In the genomic region with DNA sequence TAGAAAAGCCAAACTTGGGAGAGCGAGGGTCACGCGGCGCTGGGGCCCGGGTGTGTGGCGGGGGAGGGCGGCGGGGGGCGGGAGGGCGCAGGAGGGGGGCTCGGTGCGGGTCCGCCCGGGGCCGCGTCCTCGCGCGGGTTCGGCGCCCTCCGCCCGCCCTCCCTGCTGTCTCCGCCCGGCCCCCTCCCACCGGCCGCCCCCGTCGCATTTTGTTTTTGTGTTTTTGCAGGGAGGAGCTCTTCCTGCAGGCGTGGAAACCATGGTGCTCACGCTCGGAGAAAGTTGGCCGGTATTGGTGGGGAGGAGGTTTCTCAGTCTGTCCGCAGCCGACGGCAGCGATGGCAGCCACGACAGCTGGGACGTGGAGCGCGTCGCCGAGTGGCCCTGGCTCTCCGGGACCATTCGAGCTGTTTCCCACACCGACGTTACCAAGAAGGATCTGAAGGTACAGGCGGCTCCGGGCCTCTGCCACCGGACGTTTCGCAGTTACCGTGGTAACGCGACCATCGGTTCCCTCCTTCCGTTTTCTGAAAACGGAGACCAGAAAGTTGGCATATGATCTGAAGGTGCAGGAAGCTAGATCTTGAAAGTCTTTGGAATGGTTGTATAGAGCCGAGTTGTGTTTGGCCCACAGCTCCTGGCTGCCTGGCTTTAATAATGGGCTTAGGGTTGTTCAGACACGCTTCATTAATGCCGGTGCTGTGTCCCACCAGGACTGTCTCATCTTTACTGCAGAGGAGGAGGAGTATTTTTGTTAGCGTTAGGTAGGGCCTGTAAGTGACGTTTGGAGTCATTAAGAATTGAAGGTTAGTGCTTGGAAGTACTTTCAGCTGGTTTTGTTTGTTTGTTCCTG, we compare ENCODE assay signal across 8 cellular contexts. TPM values are rescaled to one million over a fixed set of nuclear protein-coding genes. Genes with fewer than 3 reads are reported as not detected.
DNase-seq lines count a peak whose midpoint lies in the region; ATAC-seq and TF ChIP-seq lines count a peak whose summit lies in the region.

No MANE protein-coding gene starts in this region.

- no peak for TF ChIP-seq RAD21 in liver (IDR thresholded peaks at IDR 0.05)

- H2BK12ac ChIP-seq in H9 (ENCODE audit: insufficient read length, low read depth, low read length): no peak overlapping the region

- no peak overlapping the region for H3T11ph ChIP-seq in H9 (ENCODE audit: low read length)

- H3K27ac ChIP-seq in H9 (ENCODE audit: insufficient read length, low read depth, low read length) (no peak overlapping the region), liver (ENCODE audit: low read depth in 1 of 2, low read length in 2 of 2) (peak overlapping the region; percentile 76 to 98)

- peaks cover 20% of the 10 kb centered on the region in 2 experiments for H3K4me1 Mint-ChIP-seq in H9

- H3K56ac ChIP-seq in H9 (ENCODE audit: insufficient read length, low read depth, low read length): no peak overlapping the region

- peaks cover 6% of the 10 kb centered on the region for H3K79me1 ChIP-seq in H9 (ENCODE audit: insufficient read depth, low read depth, low read length, poor library complexity, severe bottlenecking)

- H3K4me2 ChIP-seq in H9 (ENCODE audit: insufficient read depth, insufficient read length, low read length): peak overlapping the region; percentile 86

- peak overlapping the region; percentile 91 to 96 (median 92) for H3K4me3 ChIP-seq in liver (ENCODE audit: low read depth in 1 of 3, low read length in 3 of 3)

- H3K36me3 ChIP-seq in liver (ENCODE audit: control insufficient read depth in 4 of 4, insufficient read depth in 3 of 4, low read depth in 1 of 4, low read length in 3 of 4): peaks cover 0 to 3% (median under 1%) of the 10 kb centered on the region in 4 donors

- no peak overlapping the region for H4K91ac ChIP-seq in H9 (ENCODE audit: insufficient read length, low read depth, low read length)

- H3K27ac Mint-ChIP-seq in H9: peak overlapping the region; percentile 69 to 93 (median 90); a peak in 6 of 7 replicates

- peaks cover 2% of the 10 kb centered on the region for H4K20me1 ChIP-seq in H9 (ENCODE audit: control insufficient read depth, insufficient read depth, insufficient read length)

- WGBS in H9 (ENCODE audit: extremely low coverage, insufficient read length, low lambda C conversion rate): no CpG with 5 or more reads among the region's 63 CpGs
- WGBS in liver: under 1% methylated on average over 63 of the region's 63 CpGs

- H3K18ac ChIP-seq in H9 (ENCODE audit: insufficient read length, low read depth, low read length): no peak overlapping the region

- no peak overlapping the region for H2BK120ac ChIP-seq in H9 (ENCODE audit: low read depth, low read length, poor library complexity, severe bottlenecking)

- no peak overlapping the region for H2BK5ac ChIP-seq in H9 (ENCODE audit: insufficient read length, low read length)

- H3K9ac ChIP-seq in H9 (ENCODE audit: extremely low read depth, insufficient read length, low read length) (peak overlapping the region; percentile 36), liver (ENCODE audit: low read depth in 1 of 2, low read length in 2 of 2) (peak overlapping the region; percentile 74 to 95)

- no peak overlapping the region for H2BK20ac ChIP-seq in H9 (ENCODE audit: low read depth, low read length, poor library complexity, severe bottlenecking)

- H2BK15ac ChIP-seq in H9 (ENCODE audit: low read depth, low read length): no peak overlapping the region

- peaks cover 2% of the 10 kb centered on the region; the same call in 1 of the 2 replicates for H3K79me2 ChIP-seq in H9 (ENCODE audit: insufficient read depth, low read length)

- H3K4me3 Mint-ChIP-seq in H9: peak overlapping the region; percentile 88 to 92

- H3K14ac ChIP-seq in H9 (ENCODE audit: insufficient read depth, low read length): no peak overlapping the region

- no peak overlapping the region for H2AK5ac ChIP-seq in H9 (ENCODE audit: insufficient read length, low read length)

- H4K5ac ChIP-seq in H9 (ENCODE audit: insufficient read length, low read depth, low read length): no peak overlapping the region

- H4K8ac ChIP-seq in H9 (replicated peaks; ENCODE audit: insufficient read length, low read depth, low read length): no peak overlapping the region

- H3K4me1 ChIP-seq in H9 (ENCODE audit: insufficient read depth, low read length) (no peaks in the 10 kb centered on the region), liver (ENCODE audit: control insufficient read depth in 4 of 4, insufficient read depth in 4 of 4, low read length in 3 of 4) (peaks cover 0 to 17% (median 9%) of the 10 kb centered on the region in 4 donors)

- no peak for ATAC-seq in HG03095 (IDR thresholded peaks at IDR 0.05; ENCODE audit: unreplicated experiment)

- H3K9me3 ChIP-seq in H9 (ENCODE audit: control insufficient read depth, low read depth, low read length) (peaks cover 7% of the 10 kb centered on the region), liver (ENCODE audit: control insufficient read depth in 4 of 4, low read length in 3 of 4) (peaks cover 2 to 30% (median 5%) of the 10 kb centered on the region in 4 donors)

- H2AFZ ChIP-seq in H9 (ENCODE audit: low read length): no peak overlapping the region

- peaks cover 22 to 58% (median 25%) of the 10 kb centered on the region in 3 experiments for H3K36me3 Mint-ChIP-seq in H9 (ENCODE audit: insufficient read depth in 1 of 3, low read depth in 3 of 3)

- H3K23ac ChIP-seq in H9 (ENCODE audit: insufficient read length, low read depth, low read length): no peak overlapping the region

- H3K4ac ChIP-seq in H9 (ENCODE audit: low read depth, low read length): no peak overlapping the region

- TF ChIP-seq CTCF in H9 (conservative IDR thresholded peaks at IDR 0.05) (no peak), liver (IDR thresholded peaks at IDR 0.05; ENCODE audit: low read depth, low read length, missing input control) (peak; percentile 9)

- H3K23me2 ChIP-seq in H9 (ENCODE audit: insufficient read length, low read depth, low read length, poor library complexity, severe bottlenecking): peaks cover 4% of the 10 kb centered on the region

- peaks cover 14% of the 10 kb centered on the region for H3K27me3 Mint-ChIP-seq in H9 (ENCODE audit: low read depth)

- peaks cover 34 to 36% of the 10 kb centered on the region in 2 experiments for H3K9me3 Mint-ChIP-seq in H9

- DNase-seq in EL (peak; percentile 52), H9 (peak; percentile 46), NCI-H2171 treated with DMSO at 0.1 percent for 48 hours (lab: John Stamatoyannopoulos, UW) (peak; percentile 41), dermis blood vessel endothelial cell (peak; percentile 70)
- DNase-seq in activated CD4-positive, alpha-beta T cell treated with anti-CD3 and anti-CD28 coated beads, Interleukin-2, amount 50 U/mL, for 4 hours: peak; percentile 62 to 65
- DNase-seq in stimulated activated CD4-positive, alpha-beta T cell treated with anti-CD3 and anti-CD28 coated beads, Interleukin-4, amount 100 ng/mL, for 4 hours: peak; percentile 54 to 67

- H3K27me3 ChIP-seq in H9 (ENCODE audit: insufficient read depth, low read length) (no peaks in the 10 kb centered on the region), liver (ENCODE audit: control insufficient read depth in 4 of 4, insufficient read depth in 4 of 4, low read length in 3 of 4) (no peaks in the 10 kb centered on the region)

TF ChIP-seq in liver, 16 proteins besides CTCF, POLR2A, EP300 and RAD21:
- TF ChIP-seq YY1 (IDR thresholded peaks at IDR 0.05) (peak; percentile 44), HNF4G (IDR thresholded peaks at IDR 0.05) (no peak), FOXA2 (IDR thresholded peaks at IDR 0.05) (no peak)
- TF ChIP-seq, protein P1, sequence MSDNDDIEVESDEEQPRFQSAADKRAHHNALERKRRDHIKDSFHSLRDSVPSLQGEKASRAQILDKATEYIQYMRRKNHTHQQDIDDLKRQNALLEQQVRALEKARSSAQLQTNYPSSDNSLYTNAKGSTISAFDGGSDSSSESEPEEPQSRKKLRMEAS (IDR thresholded peaks at IDR 0.05): no peak
TF ChIP-seq in liver: peak in this region for 1.

RNA-seq across cellular contexts. Expression of gene KDM3A, which starts 0.8 kb away (rescaled TPM):
- total RNA-seq in H9 (2021) (24.8 and 28.1 TPM in 2 replicates), dermis blood vessel endothelial cell (27.2 and 32.6 TPM in 2 replicates), liver (10 to 100 TPM; 11.2 to 19.8 TPM)
- 1 to 10 TPM; 3.9 to 5.4 TPM for polyA plus RNA-seq in liver
